Comparison of ENCODE assay signal across 6 cellular contexts in genomic region chr16:7736138-7736537, GRCh38.
"Had no signal": no experiment of that assay in that cellular context is flagged by ENCODE, and none has a peak within 500 bp of the region (broad histone marks: within the 10 kb centered on the region; RNA-seq: fewer than 3 reads in every experiment).

No MANE protein-coding gene starts in this region.

- FAIRE-seq: HTR-8/SVneo had no signal

- H3K27ac Mint-ChIP-seq: IgD-negative memory B cell had no signal

- H3K4me2 ChIP-seq: KMS-11 had no signal

- H3K36me3 Mint-ChIP-seq: IgD-negative memory B cell had no signal

- H3K9ac ChIP-seq: KMS-11 had no signal

- DNase-seq: KBM-7, KG1 had no signal

- H3K27ac ChIP-seq: HL-60, KMS-11 had no signal

- H3K4me1 Mint-ChIP-seq: IgD-negative memory B cell had no signal

- H3K27me3 Mint-ChIP-seq: IgD-negative memory B cell had no signal

- H3K4me3 Mint-ChIP-seq: IgD-negative memory B cell had no signal
